ENCODE assay signal across 27 cellular contexts in genomic region chr15:97976129-97976528, GRCh38.
"Had no signal": no experiment of that assay in that cellular context is flagged by ENCODE, and none has a peak within 500 bp of the region (broad histone marks: within the 10 kb centered on the region; RNA-seq: fewer than 3 reads in every experiment).

No MANE protein-coding gene starts in this region.

- H3K9me3 Mint-ChIP-seq: immature natural killer cell; mesothelial cell of epicardium; naive B cell; natural killer cell treated with Interleukin-12 subunit alpha and Interleukin-12 subunit beta and Interleukin-15 and Interleukin-18, amount 100 ng/mL, for 72 hours; neural progenitor cell; type B pancreatic cell had no signal

- H3K4me3 ChIP-seq: lung, mucosa of descending colon, neural progenitor cell, prostate gland, right atrium auricular region, stomach, testis, tibial artery had no signal

- H3K27me3 Mint-ChIP-seq: type B pancreatic cell had no signal

- H3K4me1 Mint-ChIP-seq: immature natural killer cell; stimulated activated effector memory CD8-positive, alpha-beta T cell treated with anti-CD3 and anti-CD28 coated beads, Interleukin-12 subunit alpha, Interleukin-12 subunit beta, amount 100 ng/mL, for 72 hours had no signal

- H3K4me3 Mint-ChIP-seq: immature natural killer cell; mesothelial cell of epicardium; naive B cell; natural killer cell treated with Interleukin-12 subunit alpha and Interleukin-12 subunit beta and Interleukin-15 and Interleukin-18, amount 100 ng/mL, for 72 hours; neural progenitor cell; stimulated activated effector memory CD8-positive, alpha-beta T cell treated with anti-CD3 and anti-CD28 coated beads, Interleukin-12 subunit alpha, Interleukin-12 subunit beta, amount 100 ng/mL, for 72 hours; type B pancreatic cell had no signal

- ATAC-seq: left lobe of liver; mucosa of descending colon; natural killer cell treated with Interleukin-12 subunit alpha and Interleukin-12 subunit beta and Interleukin-15 and Interleukin-18, amount 100 ng/mL, for 72 hours; sciatic nerve; stimulated activated effector memory CD8-positive, alpha-beta T cell treated with anti-CD3 and anti-CD28 coated beads, Interleukin-12 subunit alpha, Interleukin-12 subunit beta, amount 100 ng/mL, for 72 hours had no signal

- H3K4me1 ChIP-seq: neural progenitor cell, prostate gland, testis, tibial artery had no signal

- DNase-seq: cerebellar nuclear complex; cortex of kidney; effector CD4-positive, alpha-beta T cell; esophagus squamous epithelium; hypothalamus; immature natural killer cell; islet precursor cell; mesenchymal stem cell; mucosa of descending colon; naive B cell; stimulated activated CD4-positive, alpha-beta T cell treated with anti-CD3 and anti-CD28 coated beads, Interleukin-2, amount 100 ng/mL, for 24 hours; stimulated activated CD4-positive, alpha-beta T cell treated with anti-CD3 and anti-CD28 coated beads, Interleukin-4, amount 100 ng/mL, for 24 hours; stimulated activated naive CD4-positive, alpha-beta T cell treated with Interleukin-2 at 50 U/mL for 16 hours; stomach; testis; tibial artery had no signal

- H3K27ac Mint-ChIP-seq: immature natural killer cell; mesothelial cell of epicardium; naive B cell; natural killer cell treated with Interleukin-12 subunit alpha and Interleukin-12 subunit beta and Interleukin-15 and Interleukin-18, amount 100 ng/mL, for 72 hours; neural progenitor cell; stimulated activated effector memory CD8-positive, alpha-beta T cell treated with anti-CD3 and anti-CD28 coated beads, Interleukin-12 subunit alpha, Interleukin-12 subunit beta, amount 100 ng/mL, for 72 hours; type B pancreatic cell had no signal

- H3K9me3 ChIP-seq: esophagus squamous epithelium, mucosa of descending colon, prostate gland, right atrium auricular region, stomach, testis, tibial artery had no signal

- H3K36me3 ChIP-seq: neural progenitor cell, prostate gland had no signal

- H3K27me3 ChIP-seq: esophagus squamous epithelium, neural progenitor cell, right atrium auricular region, testis, tibial artery had no signal

- H3K36me3 Mint-ChIP-seq: stimulated activated effector memory CD8-positive, alpha-beta T cell treated with anti-CD3 and anti-CD28 coated beads, Interleukin-12 subunit alpha, Interleukin-12 subunit beta, amount 100 ng/mL, for 72 hours had no signal

- FAIRE-seq: frontal cortex had no signal

- H3K27ac ChIP-seq: esophagus squamous epithelium, neural progenitor cell, prostate gland, right atrium auricular region, stomach, testis, tibial artery had no signal
